1 cellular context compared by ENCODE assay signal in the genomic region with DNA sequence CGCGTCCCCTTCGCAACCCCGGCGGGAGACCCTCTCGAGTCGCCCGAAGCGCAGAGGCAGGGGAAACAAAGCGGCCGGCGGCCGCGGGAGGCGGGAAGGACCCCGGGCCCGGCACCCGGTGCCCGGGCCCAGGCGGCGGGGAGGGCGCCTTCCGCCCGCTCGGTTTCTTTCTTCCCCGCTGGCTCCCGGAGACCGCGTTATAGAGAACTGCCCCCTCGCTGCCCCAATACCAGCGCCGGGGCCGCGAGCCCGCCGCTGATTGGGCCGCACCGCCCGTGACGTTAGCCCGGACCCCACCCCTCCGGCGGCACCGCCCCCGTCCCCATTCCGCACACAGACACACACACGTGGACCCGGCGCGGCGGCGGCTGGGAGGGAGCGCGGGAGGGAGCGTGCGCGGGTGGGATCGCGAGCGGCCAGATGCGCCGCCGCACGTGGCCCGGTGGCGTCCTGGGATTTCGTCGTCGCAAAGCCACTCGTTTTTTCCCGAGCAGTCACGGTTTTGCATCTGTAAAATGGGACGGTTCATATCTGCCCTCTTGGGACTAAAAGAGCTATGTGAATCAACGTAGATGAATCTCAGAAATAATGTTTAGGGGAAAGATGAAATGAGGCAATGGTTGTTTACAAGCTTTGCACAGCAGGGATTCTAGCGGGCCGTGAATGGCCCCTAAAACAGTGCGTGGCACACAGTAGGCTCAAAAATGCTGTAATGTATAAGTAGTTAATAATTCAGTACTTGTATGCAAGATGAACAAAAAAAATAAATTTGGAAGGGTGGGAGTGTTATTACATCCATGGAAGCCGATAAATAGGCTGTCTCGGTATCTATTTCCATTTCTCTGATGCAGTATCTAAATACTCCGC.
TF ChIP-seq lines count a peak whose summit lies in the region.

A gene (minus strand): TSS at position 209 of the 867 bp plus-strand sequence. CDS start 462 bp downstream, outside the sequence.

TF ChIP-seq in HepG2, 621 proteins besides CTCF, POLR2A, EP300 and RAD21 (continued from another document and continues in another):
- TF ChIP-seq, protein P1, sequence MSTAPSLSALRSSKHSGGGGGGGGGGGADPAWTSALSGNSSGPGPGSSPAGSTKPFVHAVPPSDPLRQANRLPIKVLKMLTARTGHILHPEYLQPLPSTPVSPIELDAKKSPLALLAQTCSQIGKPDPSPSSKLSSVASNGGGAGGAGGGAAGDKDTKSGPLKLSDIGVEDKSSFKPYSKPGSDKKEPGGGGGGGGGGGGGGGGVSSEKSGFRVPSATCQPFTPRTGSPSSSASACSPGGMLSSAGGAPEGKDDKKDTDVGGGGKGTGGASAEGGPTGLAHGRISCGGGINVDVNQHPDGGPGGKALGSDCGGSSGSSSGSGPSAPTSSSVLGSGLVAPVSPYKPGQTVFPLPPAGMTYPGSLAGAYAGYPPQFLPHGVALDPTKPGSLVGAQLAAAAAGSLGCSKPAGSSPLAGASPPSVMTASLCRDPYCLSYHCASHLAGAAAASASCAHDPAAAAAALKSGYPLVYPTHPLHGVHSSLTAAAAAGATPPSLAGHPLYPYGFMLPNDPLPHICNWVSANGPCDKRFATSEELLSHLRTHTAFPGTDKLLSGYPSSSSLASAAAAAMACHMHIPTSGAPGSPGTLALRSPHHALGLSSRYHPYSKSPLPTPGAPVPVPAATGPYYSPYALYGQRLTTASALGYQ (CRISPR knock-in tag; IDR thresholded peaks at IDR 0.05): 0 out of 2 replicates have a peak, but pooled peaks have one; percentile 52
- TF ChIP-seq RBM22 (optimal IDR thresholded peaks at IDR 0.05; ENCODE audit: low read length) (no peak), ZNF317 (CRISPR knock-in tag; IDR thresholded peaks at IDR 0.05) (no peak), ZNF326 (CRISPR knock-in tag; IDR thresholded peaks at IDR 0.05; ENCODE audit: borderline replicate concordance) (no peak), SCMH1 (CRISPR knock-in tag; IDR thresholded peaks at IDR 0.05; ENCODE audit: borderline replicate concordance) (no peak), ZFP41 (CRISPR knock-in tag; IDR thresholded peaks at IDR 0.05; ENCODE audit: borderline replicate concordance) (peak; percentile 93; the same call in 1 of the 2 replicates), ZNF678 (CRISPR knock-in tag; IDR thresholded peaks at IDR 0.05) (no peak), RFX1 (IDR thresholded peaks at IDR 0.05) (no peak), KDM2A (CRISPR knock-in tag; IDR thresholded peaks at IDR 0.05; ENCODE audit: borderline replicate concordance, low read depth) (peak; percentile 84), SP2 (CRISPR knock-in tag; IDR thresholded peaks at IDR 0.05) (0 out of 2 replicates have a peak, but pooled peaks have one; percentile 58), NRL (CRISPR knock-in tag; IDR thresholded peaks at IDR 0.05; ENCODE audit: borderline replicate concordance) (peak; percentile 95), ZNF484 (CRISPR knock-in tag; IDR thresholded peaks at IDR 0.05; ENCODE audit: borderline replicate concordance, low read depth) (no peak), NBN (conservative IDR thresholded peaks at IDR 0.05) (no peak), IRF2 (CRISPR knock-in tag; IDR thresholded peaks at IDR 0.05) (peak; percentile 87), ZNF282 (IDR thresholded peaks at IDR 0.05; ENCODE audit: partially characterized antibody) (no peak), ZNF747 (CRISPR knock-in tag; IDR thresholded peaks at IDR 0.05; ENCODE audit: borderline replicate concordance) (peak; percentile 97), ZNF556 (CRISPR knock-in tag; IDR thresholded peaks at IDR 0.05; ENCODE audit: borderline replicate concordance) (peak; percentile 60; the same call in 1 of the 2 replicates), RFX5 (IDR thresholded peaks at IDR 0.05; ENCODE audit: low read depth, low read length) (peak; percentile 72), ZNF432 (CRISPR knock-in tag; IDR thresholded peaks at IDR 0.05; ENCODE audit: borderline replicate concordance) (no peak), SIN3A (IDR thresholded peaks at IDR 0.05; ENCODE audit: borderline replicate concordance, low read depth, low read length) (peak; percentile 87), CEBPB (IDR thresholded peaks at IDR 0.05; ENCODE audit: borderline replicate concordance, low read depth, low read length) (no peak), EED (CRISPR knock-in tag; IDR thresholded peaks at IDR 0.05) (peak; percentile 86; the same call in 1 of the 2 replicates), HMG20B (CRISPR knock-in tag; conservative IDR thresholded peaks at IDR 0.05) (peak; percentile 27; the same call in 1 of the 2 replicates), PLRG1 (conservative IDR thresholded peaks at IDR 0.05) (no peak), ZNF296 (CRISPR knock-in tag; conservative IDR thresholded peaks at IDR 0.05) (no peak), RFX3 (CRISPR knock-in tag; IDR thresholded peaks at IDR 0.05) (0 out of 2 replicates have a peak, but pooled peaks have one; percentile 9), ZNF570 (CRISPR knock-in tag; IDR thresholded peaks at IDR 0.05; ENCODE audit: borderline replicate concordance) (no peak), GATAD2A (CRISPR knock-in tag; IDR thresholded peaks at IDR 0.05) (peak; percentile 41; the same call in 1 of the 2 replicates), ZNF737 (CRISPR knock-in tag; IDR thresholded peaks at IDR 0.05; ENCODE audit: borderline replicate concordance) (no peak), SP140L (CRISPR knock-in tag; IDR thresholded peaks at IDR 0.05; ENCODE audit: borderline replicate concordance) (no peak), ZNF552 (CRISPR knock-in tag; IDR thresholded peaks at IDR 0.05; ENCODE audit: borderline replicate concordance) (peak; percentile 86; the same call in 1 of the 2 replicates), ZNF782 (CRISPR knock-in tag; IDR thresholded peaks at IDR 0.05; ENCODE audit: borderline replicate concordance) (peak; percentile 67), ZNF761 (CRISPR knock-in tag; conservative IDR thresholded peaks at IDR 0.05) (peak; percentile 96), BORCS8-MEF2B (CRISPR knock-in tag; IDR thresholded peaks at IDR 0.05) (peak; percentile 95), ZFP90 (CRISPR knock-in tag; IDR thresholded peaks at IDR 0.05; ENCODE audit: borderline replicate concordance) (peak; percentile 93; the same call in 1 of the 2 replicates), ELF3 (CRISPR knock-in tag; IDR thresholded peaks at IDR 0.05) (peak; percentile 77), CEBPG (CRISPR knock-in tag; IDR thresholded peaks at IDR 0.05) (peak; percentile 59), NR2C2 (CRISPR knock-in tag; IDR thresholded peaks at IDR 0.05; ENCODE audit: borderline replicate concordance) (peak; percentile 60; the same call in 1 of the 2 replicates)
- TF ChIP-seq, protein P2, sequence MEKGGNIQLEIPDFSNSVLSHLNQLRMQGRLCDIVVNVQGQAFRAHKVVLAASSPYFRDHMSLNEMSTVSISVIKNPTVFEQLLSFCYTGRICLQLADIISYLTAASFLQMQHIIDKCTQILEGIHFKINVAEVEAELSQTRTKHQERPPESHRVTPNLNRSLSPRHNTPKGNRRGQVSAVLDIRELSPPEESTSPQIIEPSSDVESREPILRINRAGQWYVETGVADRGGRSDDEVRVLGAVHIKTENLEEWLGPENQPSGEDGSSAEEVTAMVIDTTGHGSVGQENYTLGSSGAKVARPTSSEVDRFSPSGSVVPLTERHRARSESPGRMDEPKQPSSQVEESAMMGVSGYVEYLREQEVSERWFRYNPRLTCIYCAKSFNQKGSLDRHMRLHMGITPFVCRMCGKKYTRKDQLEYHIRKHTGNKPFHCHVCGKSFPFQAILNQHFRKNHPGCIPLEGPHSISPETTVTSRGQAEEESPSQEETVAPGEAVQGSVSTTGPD (CRISPR knock-in tag; IDR thresholded peaks at IDR 0.05): no peak
- TF ChIP-seq, protein P3, sequence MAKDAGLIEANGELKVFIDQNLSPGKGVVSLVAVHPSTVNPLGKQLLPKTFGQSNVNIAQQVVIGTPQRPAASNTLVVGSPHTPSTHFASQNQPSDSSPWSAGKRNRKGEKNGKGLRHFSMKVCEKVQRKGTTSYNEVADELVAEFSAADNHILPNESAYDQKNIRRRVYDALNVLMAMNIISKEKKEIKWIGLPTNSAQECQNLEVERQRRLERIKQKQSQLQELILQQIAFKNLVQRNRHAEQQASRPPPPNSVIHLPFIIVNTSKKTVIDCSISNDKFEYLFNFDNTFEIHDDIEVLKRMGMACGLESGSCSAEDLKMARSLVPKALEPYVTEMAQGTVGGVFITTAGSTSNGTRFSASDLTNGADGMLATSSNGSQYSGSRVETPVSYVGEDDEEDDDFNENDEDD (CRISPR knock-in tag; IDR thresholded peaks at IDR 0.05; ENCODE audit: borderline replicate concordance): peak; percentile 99
- TF ChIP-seq, protein P4, sequence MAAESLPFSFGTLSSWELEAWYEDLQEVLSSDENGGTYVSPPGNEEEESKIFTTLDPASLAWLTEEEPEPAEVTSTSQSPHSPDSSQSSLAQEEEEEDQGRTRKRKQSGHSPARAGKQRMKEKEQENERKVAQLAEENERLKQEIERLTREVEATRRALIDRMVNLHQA (CRISPR knock-in tag; IDR thresholded peaks at IDR 0.05): no peak
- TF ChIP-seq, protein P5, sequence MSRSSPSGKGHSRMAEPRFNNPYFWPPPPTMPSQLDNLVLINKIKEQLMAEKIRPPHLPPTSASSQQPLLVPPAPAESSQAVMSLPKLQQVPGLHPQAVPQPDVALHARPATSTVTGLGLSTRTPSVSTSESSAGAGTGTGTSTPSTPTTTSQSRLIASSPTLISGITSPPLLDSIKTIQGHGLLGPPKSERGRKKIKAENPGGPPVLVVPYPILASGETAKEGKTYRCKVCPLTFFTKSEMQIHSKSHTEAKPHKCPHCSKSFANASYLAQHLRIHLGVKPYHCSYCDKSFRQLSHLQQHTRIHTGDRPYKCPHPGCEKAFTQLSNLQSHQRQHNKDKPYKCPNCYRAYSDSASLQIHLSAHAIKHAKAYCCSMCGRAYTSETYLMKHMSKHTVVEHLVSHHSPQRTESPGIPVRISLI (CRISPR knock-in tag; IDR thresholded peaks at IDR 0.05; ENCODE audit: borderline replicate concordance): no peak
- TF ChIP-seq, protein P6, sequence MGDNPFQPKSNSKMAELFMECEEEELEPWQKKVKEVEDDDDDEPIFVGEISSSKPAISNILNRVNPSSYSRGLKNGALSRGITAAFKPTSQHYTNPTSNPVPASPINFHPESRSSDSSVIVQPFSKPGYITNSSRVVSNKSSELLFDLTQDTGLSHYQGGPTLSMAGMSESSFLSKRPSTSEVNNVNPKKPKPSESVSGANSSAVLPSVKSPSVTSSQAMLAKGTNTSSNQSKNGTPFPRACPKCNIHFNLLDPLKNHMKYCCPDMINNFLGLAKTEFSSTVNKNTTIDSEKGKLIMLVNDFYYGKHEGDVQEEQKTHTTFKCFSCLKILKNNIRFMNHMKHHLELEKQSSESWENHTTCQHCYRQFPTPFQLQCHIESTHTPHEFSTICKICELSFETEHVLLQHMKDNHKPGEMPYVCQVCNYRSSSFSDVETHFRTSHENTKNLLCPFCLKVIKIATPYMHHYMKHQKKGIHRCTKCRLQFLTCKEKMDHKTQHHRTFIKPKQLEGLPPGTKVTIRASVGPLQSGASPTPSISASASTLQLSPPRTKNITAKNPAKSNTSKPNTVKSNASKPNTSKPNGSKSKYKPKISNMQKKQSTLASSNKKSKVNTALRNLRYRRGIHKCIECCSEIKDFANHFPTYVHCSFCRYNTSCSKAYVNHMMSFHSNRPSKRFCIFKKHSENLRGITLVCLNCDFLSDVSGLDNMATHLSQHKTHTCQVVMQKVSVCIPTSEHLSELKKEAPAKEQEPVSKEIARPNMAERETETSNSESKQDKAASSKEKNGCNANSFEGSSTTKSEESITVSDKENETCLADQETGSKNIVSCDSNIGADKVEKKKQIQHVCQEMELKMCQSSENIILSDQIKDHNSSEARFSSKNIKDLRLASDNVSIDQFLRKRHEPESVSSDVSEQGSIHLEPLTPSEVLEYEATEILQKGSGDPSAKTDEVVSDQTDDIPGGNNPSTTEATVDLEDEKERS (CRISPR knock-in tag; IDR thresholded peaks at IDR 0.05): no peak
- TF ChIP-seq, protein P7, sequence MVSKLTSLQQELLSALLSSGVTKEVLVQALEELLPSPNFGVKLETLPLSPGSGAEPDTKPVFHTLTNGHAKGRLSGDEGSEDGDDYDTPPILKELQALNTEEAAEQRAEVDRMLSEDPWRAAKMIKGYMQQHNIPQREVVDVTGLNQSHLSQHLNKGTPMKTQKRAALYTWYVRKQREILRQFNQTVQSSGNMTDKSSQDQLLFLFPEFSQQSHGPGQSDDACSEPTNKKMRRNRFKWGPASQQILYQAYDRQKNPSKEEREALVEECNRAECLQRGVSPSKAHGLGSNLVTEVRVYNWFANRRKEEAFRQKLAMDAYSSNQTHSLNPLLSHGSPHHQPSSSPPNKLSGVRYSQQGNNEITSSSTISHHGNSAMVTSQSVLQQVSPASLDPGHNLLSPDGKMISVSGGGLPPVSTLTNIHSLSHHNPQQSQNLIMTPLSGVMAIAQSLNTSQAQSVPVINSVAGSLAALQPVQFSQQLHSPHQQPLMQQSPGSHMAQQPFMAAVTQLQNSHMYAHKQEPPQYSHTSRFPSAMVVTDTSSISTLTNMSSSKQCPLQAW (CRISPR knock-in tag; IDR thresholded peaks at IDR 0.05): no peak; the same call in 1 of the 2 replicates
- TF ChIP-seq, protein P8, sequence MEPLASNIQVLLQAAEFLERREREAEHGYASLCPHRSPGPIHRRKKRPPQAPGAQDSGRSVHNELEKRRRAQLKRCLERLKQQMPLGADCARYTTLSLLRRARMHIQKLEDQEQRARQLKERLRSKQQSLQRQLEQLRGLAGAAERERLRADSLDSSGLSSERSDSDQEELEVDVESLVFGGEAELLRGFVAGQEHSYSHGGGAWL (CRISPR knock-in tag; IDR thresholded peaks at IDR 0.05): peak; percentile 99
- TF ChIP-seq, protein P9, sequence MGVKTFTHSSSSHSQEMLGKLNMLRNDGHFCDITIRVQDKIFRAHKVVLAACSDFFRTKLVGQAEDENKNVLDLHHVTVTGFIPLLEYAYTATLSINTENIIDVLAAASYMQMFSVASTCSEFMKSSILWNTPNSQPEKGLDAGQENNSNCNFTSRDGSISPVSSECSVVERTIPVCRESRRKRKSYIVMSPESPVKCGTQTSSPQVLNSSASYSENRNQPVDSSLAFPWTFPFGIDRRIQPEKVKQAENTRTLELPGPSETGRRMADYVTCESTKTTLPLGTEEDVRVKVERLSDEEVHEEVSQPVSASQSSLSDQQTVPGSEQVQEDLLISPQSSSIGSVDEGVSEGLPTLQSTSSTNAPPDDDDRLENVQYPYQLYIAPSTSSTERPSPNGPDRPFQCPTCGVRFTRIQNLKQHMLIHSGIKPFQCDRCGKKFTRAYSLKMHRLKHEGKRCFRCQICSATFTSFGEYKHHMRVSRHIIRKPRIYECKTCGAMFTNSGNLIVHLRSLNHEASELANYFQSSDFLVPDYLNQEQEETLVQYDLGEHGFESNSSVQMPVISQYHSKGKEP (CRISPR knock-in tag; IDR thresholded peaks at IDR 0.05): peak; percentile 95
- TF ChIP-seq, protein P10, sequence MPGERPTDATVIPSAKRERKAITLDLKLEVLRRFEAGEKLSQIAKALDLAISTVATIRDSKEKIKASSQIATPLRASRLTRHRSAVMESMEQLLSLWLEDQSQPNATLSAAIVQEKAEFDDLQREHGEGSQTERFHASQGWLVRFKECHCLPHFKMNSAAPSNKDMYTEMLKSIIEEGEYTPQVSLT (CRISPR knock-in tag; IDR thresholded peaks at IDR 0.05; ENCODE audit: borderline replicate concordance, low read depth): peak; percentile 43; the same call in 1 of the 2 replicates
- TF ChIP-seq, protein P11, sequence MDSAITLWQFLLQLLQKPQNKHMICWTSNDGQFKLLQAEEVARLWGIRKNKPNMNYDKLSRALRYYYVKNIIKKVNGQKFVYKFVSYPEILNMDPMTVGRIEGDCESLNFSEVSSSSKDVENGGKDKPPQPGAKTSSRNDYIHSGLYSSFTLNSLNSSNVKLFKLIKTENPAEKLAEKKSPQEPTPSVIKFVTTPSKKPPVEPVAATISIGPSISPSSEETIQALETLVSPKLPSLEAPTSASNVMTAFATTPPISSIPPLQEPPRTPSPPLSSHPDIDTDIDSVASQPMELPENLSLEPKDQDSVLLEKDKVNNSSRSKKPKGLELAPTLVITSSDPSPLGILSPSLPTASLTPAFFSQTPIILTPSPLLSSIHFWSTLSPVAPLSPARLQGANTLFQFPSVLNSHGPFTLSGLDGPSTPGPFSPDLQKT (CRISPR knock-in tag; IDR thresholded peaks at IDR 0.05; ENCODE audit: borderline replicate concordance): no peak; the same call in 1 of the 2 replicates
